In the genomic region with DNA sequence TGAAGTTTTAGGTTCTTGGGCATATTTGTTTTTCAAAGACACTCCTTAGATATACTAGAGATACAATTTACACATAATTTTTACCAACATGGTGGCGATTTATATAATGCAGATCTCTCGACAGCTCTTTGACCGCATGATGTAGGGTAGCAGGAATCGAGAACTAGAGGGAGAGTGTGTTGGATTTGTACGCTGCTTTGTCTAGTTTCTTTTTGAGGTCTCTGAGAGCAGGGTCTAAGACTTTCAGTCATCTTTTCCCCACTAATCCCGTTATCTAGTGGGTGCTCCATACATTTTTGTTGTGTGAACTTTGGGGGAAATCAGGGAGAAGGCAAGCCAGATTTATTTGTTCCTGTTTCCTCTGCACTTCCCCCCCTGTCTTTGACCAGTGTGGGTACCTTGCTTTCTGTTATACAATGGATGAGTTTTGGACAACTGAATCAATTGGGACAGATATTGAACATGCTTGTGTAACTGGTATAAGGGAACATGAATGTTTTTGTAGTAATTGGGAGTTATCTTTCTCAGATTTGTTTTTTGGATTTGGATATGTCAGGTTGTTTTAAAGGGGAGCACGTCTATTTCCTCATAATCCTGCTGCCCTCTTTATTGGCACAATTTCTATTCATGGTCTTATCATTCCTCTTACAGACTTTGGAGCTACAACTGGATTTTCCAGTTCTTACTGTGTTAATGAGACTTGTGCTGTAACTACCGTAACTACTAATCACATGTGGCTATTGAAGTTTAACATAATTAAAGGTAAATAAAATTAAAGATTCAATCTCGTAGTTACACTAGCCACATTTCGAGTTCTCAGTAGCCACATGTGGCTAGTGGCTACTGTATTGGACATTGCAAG, we compare ENCODE assay signal across 8 cellular contexts. TPM values are rescaled to one million over a fixed set of nuclear protein-coding genes. Genes with fewer than 3 reads are reported as not detected.
DNase-seq lines count a peak whose midpoint lies in the region; ATAC-seq and TF ChIP-seq lines count a peak whose summit lies in the region.

No MANE protein-coding gene starts in this region.

- ATAC-seq in activated naive CD8-positive, alpha-beta T cell treated with anti-CD3 and anti-CD28 coated beads, Interleukin-2, amount 50 U/mL, for 24 hours: no peak
- ATAC-seq in GM19467 (IDR thresholded peaks at IDR 0.05; ENCODE audit: unreplicated experiment): no peak

- H3K36me3 ChIP-seq in DOHH2 (ENCODE audit: control insufficient read depth, low read length): peaks cover 11% of the 10 kb centered on the region; the same call in 1 of the 2 replicates
- no peaks in the 10 kb centered on the region for H3K36me3 ChIP-seq in HUES64 (ENCODE audit: insufficient read depth, low read length)
- no peaks in the 10 kb centered on the region for H3K36me3 ChIP-seq in liver (ENCODE audit: control insufficient read depth in 4 of 4, insufficient read depth in 3 of 4, low read depth in 1 of 4, low read length in 3 of 4)
- no peaks in the 10 kb centered on the region for H3K36me3 ChIP-seq in transverse colon

- no peaks in the 10 kb centered on the region for H3K9me2 ChIP-seq in DOHH2 (replicated peaks; ENCODE audit: control insufficient read depth, low read length)

- no peak for TF ChIP-seq RAD21 in liver (IDR thresholded peaks at IDR 0.05)

- peaks cover 10% of the 10 kb centered on the region; the same call in 1 of the 2 replicates for H4K20me1 ChIP-seq in DOHH2 (ENCODE audit: control insufficient read depth, insufficient read depth, low read depth, low read length)

- peaks cover 36% of the 10 kb centered on the region for H3K4me1 ChIP-seq in DOHH2 (ENCODE audit: control insufficient read depth, low read length)
- peaks cover 16% of the 10 kb centered on the region for H3K4me1 ChIP-seq in HUES64 (ENCODE audit: insufficient read depth, low read length)
- H3K4me1 ChIP-seq in liver (ENCODE audit: control insufficient read depth in 4 of 4, insufficient read depth in 4 of 4, low read length in 3 of 4): peaks cover 7 to 50% (median 45%) of the 10 kb centered on the region in 4 donors
- H3K4me1 ChIP-seq in transverse colon: peaks cover 18 to 46% (median 29%) of the 10 kb centered on the region in 4 donors

- no peaks in the 10 kb centered on the region for H3K27me3 Mint-ChIP-seq in activated naive CD8-positive, alpha-beta T cell treated with anti-CD3 and anti-CD28 coated beads, Interleukin-2, amount 50 U/mL, for 24 hours

- in situ Hi-C loops in transverse colon (cut with MboI; ENCODE audit: low pct_ligation_motif_present in 1 of 4, low pct_unique_long_range_greater_than_20kb in 1 of 4, low sequenced_read_pairs in 3 of 4): loop anchor here in 2 of 4 donors (10.0 to 25.0 kb wide), 2 partner anchors 227 to 806 kb away; partner anchors contain the start of gene POU2AF2 (in 1 of the 2)

- DNase-seq in activated naive CD8-positive, alpha-beta T cell treated with anti-CD3 and anti-CD28 coated beads, Interleukin-2, amount 50 U/mL, for 24 hours: no peak
- no peak for DNase-seq in transverse colon
- DNase-seq in NCI-H1436 treated with DMSO at 0.1 percent for 48 hours (lab: John Stamatoyannopoulos, UW): no peak
- no peak for DNase-seq in GM19240 (ENCODE audit: insufficient read length, low spot score)

- no peaks in the 10 kb centered on the region for H3K9me3 Mint-ChIP-seq in activated naive CD8-positive, alpha-beta T cell treated with anti-CD3 and anti-CD28 coated beads, Interleukin-2, amount 50 U/mL, for 24 hours

- H3K27me3 ChIP-seq in DOHH2 (ENCODE audit: control insufficient read depth, low read length): no peaks in the 10 kb centered on the region
- peaks cover 8% of the 10 kb centered on the region; the same call in 1 of the 2 replicates for H3K27me3 ChIP-seq in HUES64 (ENCODE audit: insufficient read depth, low read length)
- H3K27me3 ChIP-seq in liver (ENCODE audit: control insufficient read depth in 4 of 4, insufficient read depth in 4 of 4, low read length in 3 of 4): no peaks in the 10 kb centered on the region
- no peaks in the 10 kb centered on the region for H3K27me3 ChIP-seq in transverse colon

- no peak for TF ChIP-seq EP300 in transverse colon (IDR thresholded peaks at IDR 0.05; ENCODE audit: low read depth)

- H3K4me3 Mint-ChIP-seq in activated naive CD8-positive, alpha-beta T cell treated with anti-CD3 and anti-CD28 coated beads, Interleukin-2, amount 50 U/mL, for 24 hours: peak overlapping the region; percentile 94

- H3K4me3 ChIP-seq in DOHH2 (ENCODE audit: low read length) (peak overlapping the region; percentile 85), HUES64 (ENCODE audit: low read length) (peak overlapping the region; percentile 84), liver (ENCODE audit: low read depth in 1 of 3, low read length in 3 of 3) (peak overlapping the region; percentile 51 to 80 (median 79)), transverse colon (peak overlapping the region in 3 of 4 donors; percentile 65 to 96 (median 72))

- H3K27ac ChIP-seq in DOHH2 (ENCODE audit: low read depth, low read length) (peak overlapping the region; percentile 68; the same call in 1 of the 2 replicates), HUES64 (ENCODE audit: low read depth, low read length) (no peak overlapping the region), liver (ENCODE audit: low read depth in 1 of 2, low read length in 2 of 2) (peak overlapping the region; percentile 94 to 98), transverse colon (peak overlapping the region; percentile 91 to 97 (median 94))

- intact Hi-C loops in transverse colon (cut with DNase I; ENCODE audit: low total_unique reads): no loop called here

- WGBS in HUES64: 81% methylated on average over 9 of the region's 10 CpGs
- 25% methylated on average over 10 of the region's 10 CpGs for WGBS in liver
- 29 to 30% methylated on average over 9 to 10 of the region's 10 CpGs for WGBS in transverse colon (ENCODE audit: low coverage in 1 of 2), 2 donors

- TF ChIP-seq CTCF in DOHH2 (IDR thresholded peaks at IDR 0.05; ENCODE audit: low read depth, low read length, poor library complexity, severe bottlenecking) (no peak), liver (IDR thresholded peaks at IDR 0.05; ENCODE audit: low read depth, low read length, missing input control) (no peak), transverse colon (IDR thresholded peaks at IDR 0.05) (no peak)

- peaks cover 7% of the 10 kb centered on the region; the same call in 1 of the 2 replicates for H3F3A ChIP-seq in DOHH2 (ENCODE audit: control insufficient read depth, insufficient read depth)

- no peak overlapping the region for H3K9ac ChIP-seq in HUES64 (ENCODE audit: low read depth, low read length)
- peak overlapping the region; percentile 63 to 91 for H3K9ac ChIP-seq in liver (ENCODE audit: low read depth in 1 of 2, low read length in 2 of 2)

- no peaks in the 10 kb centered on the region for H3K9me3 ChIP-seq in DOHH2 (ENCODE audit: control insufficient read depth, insufficient read depth, low read length)
- H3K9me3 ChIP-seq in HUES64 (ENCODE audit: insufficient read depth, low read depth, low read length): no peaks in the 10 kb centered on the region
- H3K9me3 ChIP-seq in liver (ENCODE audit: control insufficient read depth in 4 of 4, low read length in 3 of 4): no peaks in the 10 kb centered on the region
- no peaks in the 10 kb centered on the region for H3K9me3 ChIP-seq in transverse colon

- peaks cover 62% of the 10 kb centered on the region for H3K79me2 ChIP-seq in DOHH2 (ENCODE audit: control insufficient read depth, low read length)

- H3K27ac Mint-ChIP-seq in activated naive CD8-positive, alpha-beta T cell treated with anti-CD3 and anti-CD28 coated beads, Interleukin-2, amount 50 U/mL, for 24 hours: peak overlapping the region; percentile 94

- H3K36me3 Mint-ChIP-seq in activated naive CD8-positive, alpha-beta T cell treated with anti-CD3 and anti-CD28 coated beads, Interleukin-2, amount 50 U/mL, for 24 hours (ENCODE audit: low read depth): peaks cover 7% of the 10 kb centered on the region

- H3K4me1 Mint-ChIP-seq in activated naive CD8-positive, alpha-beta T cell treated with anti-CD3 and anti-CD28 coated beads, Interleukin-2, amount 50 U/mL, for 24 hours: peaks cover 63% of the 10 kb centered on the region

- H3K4me2 ChIP-seq in DOHH2 (ENCODE audit: low read length): peak overlapping the region; percentile 78

- TF ChIP-seq POLR2A in transverse colon (IDR thresholded peaks at IDR 0.05): no peak

TF ChIP-seq in liver, 16 proteins besides CTCF, POLR2A, EP300 and RAD21:
- TF ChIP-seq FOXA1 (IDR thresholded peaks at IDR 0.05): no peak
- no peak for TF ChIP-seq MAX (IDR thresholded peaks at IDR 0.05)
- TF ChIP-seq JUND (IDR thresholded peaks at IDR 0.05): no peak
- TF ChIP-seq YY1 (IDR thresholded peaks at IDR 0.05): peak; percentile 18

RNA-seq across cellular contexts. Expression of gene FDX1, which starts 1.7 kb away (rescaled TPM):
- 11.3 TPM for polyA plus RNA-seq in HUES64 (2013, experiment 1 of 2)
- polyA plus RNA-seq in HUES64 (2013, experiment 2 of 2): 12.0 TPM
- total RNA-seq in liver (10 to 100 TPM in 1 of 2 donors, 1 to 10 TPM in 1; 6.8 to 17.8 TPM), transverse colon (10 to 100 TPM; 25.4 to 28.9 (median 26.8) TPM)
- 10 to 100 TPM; 16.3 to 28.8 TPM for polyA plus RNA-seq in liver
